Comparison of ENCODE assay signal across 20 cellular contexts in the genomic region with DNA sequence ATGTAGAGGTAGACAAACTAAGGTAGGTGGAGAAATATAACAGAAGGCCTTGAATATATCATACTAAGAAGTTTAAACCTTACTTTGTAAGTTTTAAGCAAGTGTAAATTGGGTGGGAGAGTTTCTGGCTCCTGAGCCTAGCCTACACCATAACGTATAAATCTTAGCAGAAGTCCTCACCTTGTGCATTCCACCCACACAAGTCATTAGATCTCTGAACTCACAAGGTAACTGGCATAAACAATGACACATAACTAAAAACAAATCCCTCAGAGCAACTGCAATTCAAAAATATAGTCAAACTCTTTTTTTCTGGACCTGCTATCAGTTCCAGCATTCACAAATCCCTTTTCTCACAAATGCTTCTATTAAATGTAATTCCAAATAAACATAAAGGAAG. TPM values are rescaled to one million over a fixed set of nuclear protein-coding genes. Genes with fewer than 3 reads are reported as not detected.
A peak's percentile ranks its signal among the peaks of the same experiment; 100 is the strongest.
DNase-seq lines count a peak whose midpoint lies in the region; TF ChIP-seq lines count a peak whose summit lies in the region.
"Had no signal": no experiment of that assay in that cellular context is flagged by ENCODE, and none has a peak within 500 bp of the region (broad histone marks: within the 10 kb centered on the region; RNA-seq: fewer than 3 reads in every experiment).

No MANE protein-coding gene starts in this region.

- TF ChIP-seq CTCF in H9 (conservative IDR thresholded peaks at IDR 0.05) = no peak
- no peak for TF ChIP-seq CTCF in SU-DHL-6 (IDR thresholded peaks at IDR 0.05; ENCODE audit: insufficient read depth, low read length, poor library complexity, severe bottlenecking)
- TF ChIP-seq CTCF in epithelial cell of esophagus (IDR thresholded peaks at IDR 0.05; ENCODE audit: insufficient read depth, low read depth, low read length, missing control alignments) = no peak
- no peak for TF ChIP-seq CTCF in nephron progenitor cell (IDR thresholded peaks at IDR 0.05)
- no peak for TF ChIP-seq CTCF in colonic mucosa (IDR thresholded peaks at IDR 0.05)

- H3K27me3 ChIP-seq in H9 (ENCODE audit: insufficient read depth, low read length) (no peaks in the 10 kb centered on the region), SU-DHL-6 (ENCODE audit: low read length) (no peaks in the 10 kb centered on the region), colonic mucosa (no peaks in the 10 kb centered on the region)
- H3K27me3 ChIP-seq: adrenal gland, MG63 had no signal

- H3K79me2 ChIP-seq in H9 (ENCODE audit: insufficient read depth, low read length) (peaks cover 59% of the 10 kb centered on the region), SU-DHL-6 (ENCODE audit: insufficient read depth, low read length) (peaks cover 100% of the 10 kb centered on the region)

- H3F3A ChIP-seq in SU-DHL-6 (ENCODE audit: insufficient read depth) = peaks cover 6% of the 10 kb centered on the region; the same call in 1 of the 2 replicates

- WGBS in H9 (ENCODE audit: extremely low coverage, insufficient read length, low lambda C conversion rate) = no CpG with 5 or more reads among the region's 1 CpG

- no peak overlapping the region for H4K8ac ChIP-seq in H9 (replicated peaks; ENCODE audit: insufficient read length, low read depth, low read length)

- no peaks in the 10 kb centered on the region for H4K20me1 ChIP-seq in H9 (ENCODE audit: control insufficient read depth, insufficient read depth, insufficient read length)
- peaks cover 48% of the 10 kb centered on the region for H4K20me1 ChIP-seq in SU-DHL-6 (ENCODE audit: low read depth, low read length)

- no peak overlapping the region for H3T11ph ChIP-seq in H9 (ENCODE audit: low read length)

- H3K27ac Mint-ChIP-seq in H9 (peak overlapping the region in 1 of 3 experiments; percentile 86; a peak in 3 of 7 replicates), nephron progenitor cell (peak overlapping the region; percentile 27)
- H3K27ac Mint-ChIP-seq: memory B cell, natural killer cell had no signal

- H2BK12ac ChIP-seq in H9 (ENCODE audit: insufficient read length, low read depth, low read length) = no peak overlapping the region

- no peak overlapping the region for H3K56ac ChIP-seq in H9 (ENCODE audit: insufficient read length, low read depth, low read length)

- no peak overlapping the region for H3K14ac ChIP-seq in H9 (ENCODE audit: insufficient read depth, low read length)

- H2BK15ac ChIP-seq in H9 (ENCODE audit: low read depth, low read length) = no peak overlapping the region

- H3K9ac ChIP-seq in H9 (ENCODE audit: extremely low read depth, insufficient read length, low read length) (no peak overlapping the region), SU-DHL-6 (ENCODE audit: low read length) (no peak overlapping the region), colonic mucosa (ENCODE audit: low read depth in 2 of 2, low read length in 2 of 2) (no peak overlapping the region)

- peak overlapping the region; percentile 76 for H2BK5ac ChIP-seq in H9 (ENCODE audit: insufficient read length, low read length)

- intact Hi-C loops in colonic mucosa (cut with DNase I) = no loop called here

- no peak overlapping the region for H4K91ac ChIP-seq in H9 (ENCODE audit: insufficient read length, low read depth, low read length)

- H3K9me3 ChIP-seq in H9 (ENCODE audit: control insufficient read depth, low read depth, low read length) = no peaks in the 10 kb centered on the region
- no peaks in the 10 kb centered on the region for H3K9me3 ChIP-seq in SU-DHL-6 (ENCODE audit: insufficient read depth, low read length)
- no peaks in the 10 kb centered on the region for H3K9me3 ChIP-seq in colonic mucosa
- H3K9me3 ChIP-seq: adrenal gland, Caco-2, MG63 had no signal

- H3K4me1 Mint-ChIP-seq in H9 = peaks cover 30 to 37% of the 10 kb centered on the region in 2 experiments
- H3K4me1 Mint-ChIP-seq in nephron progenitor cell = peaks cover 81% of the 10 kb centered on the region

- H3K36me3 Mint-ChIP-seq in H9 (ENCODE audit: insufficient read depth in 1 of 3, low read depth in 3 of 3) (peaks cover 0 to 4% (median 4%) of the 10 kb centered on the region in 3 experiments; a peak in 4 of 7 replicates), nephron progenitor cell (ENCODE audit: low read depth) (peaks cover 32% of the 10 kb centered on the region)
- H3K36me3 Mint-ChIP-seq: natural killer cell had no signal

- H3K79me1 ChIP-seq in H9 (ENCODE audit: insufficient read depth, low read depth, low read length, poor library complexity, severe bottlenecking) = peaks cover 3% of the 10 kb centered on the region

- H3K4me1 ChIP-seq in H9 (ENCODE audit: insufficient read depth, low read length) = peaks cover 5% of the 10 kb centered on the region
- H3K4me1 ChIP-seq in colonic mucosa = peaks cover 11% of the 10 kb centered on the region

- H3K4ac ChIP-seq in H9 (ENCODE audit: low read depth, low read length) = no peak overlapping the region

- no peaks in the 10 kb centered on the region for H3K27me3 Mint-ChIP-seq in H9 (ENCODE audit: low read depth)
- peaks cover 5% of the 10 kb centered on the region for H3K27me3 Mint-ChIP-seq in nephron progenitor cell (ENCODE audit: low read depth, poor library complexity)
- H3K27me3 Mint-ChIP-seq: memory B cell had no signal

- H2AK5ac ChIP-seq in H9 (ENCODE audit: insufficient read length, low read length) = no peak overlapping the region

- H3K36me3 ChIP-seq in SU-DHL-6 (ENCODE audit: low read length) = no peaks in the 10 kb centered on the region
- H3K36me3 ChIP-seq in colonic mucosa = no peaks in the 10 kb centered on the region
- H3K36me3 ChIP-seq: adrenal gland had no signal

- no peak for DNase-seq in H9
- DNase-seq in epithelial cell of esophagus (ENCODE audit: low read depth) = peak; percentile 79
- no peak for DNase-seq in nephron progenitor cell
- no peak for DNase-seq in H4 (ENCODE audit: low spot score)
- DNase-seq in DMS 273 treated with DMSO at 0.1 percent for 48 hours (lab: John Stamatoyannopoulos, UW) = no peak
- no peak for DNase-seq in colonic mucosa
- DNase-seq in globus pallidus (ENCODE audit: low spot score) = no peak
- DNase-seq: adrenal gland, AML-193, Caco-2, HCEC 1CT, MG63, natural killer cell, NCI-H187, NCI-H510A, posterior cingulate gyrus, SHP77 treated with DMSO at 0.1 percent for 48 hours had no signal

- no peaks in the 10 kb centered on the region for H3K9me2 ChIP-seq in SU-DHL-6 (replicated peaks; ENCODE audit: insufficient read depth, low read length)

- no peak overlapping the region for H2BK20ac ChIP-seq in H9 (ENCODE audit: low read depth, low read length, poor library complexity, severe bottlenecking)

- no peak overlapping the region for H3K23ac ChIP-seq in H9 (ENCODE audit: insufficient read length, low read depth, low read length)

- H3K18ac ChIP-seq in H9 (ENCODE audit: insufficient read length, low read depth, low read length) = no peak overlapping the region

- H3K4me3 ChIP-seq in SU-DHL-6 (ENCODE audit: insufficient read depth, low read length, poor library complexity, severe bottlenecking) (no peak overlapping the region), epithelial cell of esophagus (ENCODE audit: low read length) (no peak overlapping the region), colonic mucosa (no peak overlapping the region)
- H3K4me3 ChIP-seq: adrenal gland, MG63 had no signal

- no peaks in the 10 kb centered on the region for H3K23me2 ChIP-seq in H9 (ENCODE audit: insufficient read length, low read depth, low read length, poor library complexity, severe bottlenecking)

- no peak overlapping the region for H2BK120ac ChIP-seq in H9 (ENCODE audit: low read depth, low read length, poor library complexity, severe bottlenecking)

- no peak overlapping the region for H2AFZ ChIP-seq in H9 (ENCODE audit: low read length)
- H2AFZ ChIP-seq in SU-DHL-6 (ENCODE audit: low read depth, low read length, severe bottlenecking) = no peak overlapping the region

- no peak overlapping the region for H3K4me2 ChIP-seq in H9 (ENCODE audit: insufficient read depth, insufficient read length, low read length)
- H3K4me2 ChIP-seq in SU-DHL-6 (ENCODE audit: low read depth, low read length, poor library complexity, severe bottlenecking) = peak overlapping the region; percentile 15

- no peak overlapping the region for H4K5ac ChIP-seq in H9 (ENCODE audit: insufficient read length, low read depth, low read length)

- H3K4me3 Mint-ChIP-seq in H9 (no peak overlapping the region), nephron progenitor cell (no peak overlapping the region)
- H3K4me3 Mint-ChIP-seq: memory B cell; natural killer cell; T-helper 2 cell treated with Interferon-gamma antibody and Interleukin-4, amounts not matched to agents 5 μg/mL and 100 μg/mL, for 36 hours had no signal

- H3K27ac ChIP-seq in H9 (ENCODE audit: insufficient read length, low read depth, low read length) (no peak overlapping the region), SU-DHL-6 (ENCODE audit: low read depth, low read length) (no peak overlapping the region), colonic mucosa (no peak overlapping the region)

- H3K9me3 Mint-ChIP-seq in H9 (no peaks in the 10 kb centered on the region), nephron progenitor cell (no peaks in the 10 kb centered on the region)
- H3K9me3 Mint-ChIP-seq: memory B cell; natural killer cell; T-helper 2 cell treated with Interferon-gamma antibody and Interleukin-4, amounts not matched to agents 5 μg/mL and 100 μg/mL, for 36 hours had no signal

RNA-seq across cellular contexts. Expression of gene REV1, which starts 9.4 kb away (rescaled TPM):
- total RNA-seq in H9 (2021) (41.6 and 43.1 TPM in 2 replicates), colonic mucosa (10 to 100 TPM; 29.7 to 37.4 TPM)
- total RNA-seq in H4 (2014; rRNA removed; shearing (Covaris generic)) = 9.3 and 14.9 TPM in 2 replicates
